1 cellular context compared by ENCODE assay signal in genomic region chr7:90931996-90932912, GRCh38.
TF ChIP-seq lines count a peak whose summit lies in the region.

No MANE protein-coding gene starts in this region.

TF ChIP-seq in GM23338, 12 proteins besides CTCF, POLR2A, EP300 and RAD21 (continued from another document):
- TF ChIP-seq ZNF462 (CRISPR knock-in tag; IDR thresholded peaks at IDR 0.05) (no peak), CREB1 (CRISPR knock-in tag; IDR thresholded peaks at IDR 0.05; ENCODE audit: low read depth) (no peak), EZH2 (IDR thresholded peaks at IDR 0.05; ENCODE audit: low read depth, unreplicated experiment) (no peak)
